22 cellular contexts compared by ENCODE assay signal in the genomic region with DNA sequence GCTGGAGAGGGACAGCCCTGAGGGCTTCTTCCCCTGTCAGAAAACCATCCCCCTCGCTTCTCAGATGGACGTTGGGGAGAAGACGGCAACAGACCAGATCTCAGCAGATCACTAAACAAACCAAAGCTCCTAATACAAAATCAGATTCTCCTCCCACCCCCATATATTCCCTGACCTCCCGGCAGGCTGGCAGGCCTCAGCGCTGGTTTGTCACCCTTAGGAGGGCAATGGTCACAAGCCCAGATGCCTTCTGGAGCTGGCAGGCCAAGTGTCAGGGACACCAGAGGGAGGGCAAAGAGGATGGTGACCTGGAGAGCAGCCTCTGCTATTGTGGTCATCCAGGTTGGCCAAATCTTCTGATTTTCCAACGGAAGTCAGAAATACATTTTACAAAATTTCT. TPM values are rescaled to one million over a fixed set of nuclear protein-coding genes. Genes with fewer than 3 reads are reported as not detected.
A peak's percentile ranks its signal among the peaks of the same experiment; 100 is the strongest.
DNase-seq lines count a peak whose midpoint lies in the region; ATAC-seq and TF ChIP-seq lines count a peak whose summit lies in the region.
"Had no signal": no experiment of that assay in that cellular context is flagged by ENCODE, and none has a peak within 500 bp of the region (broad histone marks: within the 10 kb centered on the region; RNA-seq: fewer than 3 reads in every experiment).

No MANE protein-coding gene starts in this region.

- H3K27me3 ChIP-seq in BLaER1 (no peaks in the 10 kb centered on the region), endodermal cell (ENCODE audit: control insufficient read depth, insufficient read depth, low read length, poor library complexity, severe bottlenecking) (no peaks in the 10 kb centered on the region), neural progenitor cell (no peaks in the 10 kb centered on the region), subcutaneous abdominal adipose tissue (ENCODE audit: control insufficient read depth in 5 of 5, insufficient read depth in 4 of 5, low read length in 5 of 5) (peaks cover 0 to 5% (median 0%) of the 10 kb centered on the region in 5 donors)

- DNase-seq in endodermal cell, result no peak
- no peak for DNase-seq in neural progenitor cell (ENCODE audit: low spot score)
- no peak for DNase-seq in Kasumi-1 (lab: John Stamatoyannopoulos, UW)
- DNase-seq: 8988T; GF-D8; NCI-H1105; NCI-H2029 treated with DMSO at 0.1 percent for 48 hours; NCI-H226; NCI-H510A treated with DMSO at 0.1 percent for 48 hours; NCI-H748 treated with DMSO at 0.1 percent for 48 hours; NK-92 treated with Interleukin-12 subunit alpha and Interleukin-12 subunit beta, amount 100 ng/mL, for 24 hours; SHP77 treated with DMSO at 0.1 percent for 48 hours had no signal

- H3K36me3 ChIP-seq in BLaER1, result no peaks in the 10 kb centered on the region
- H3K36me3 ChIP-seq in endodermal cell (ENCODE audit: control insufficient read depth, insufficient read depth, low read length), result no peaks in the 10 kb centered on the region
- H3K36me3 ChIP-seq in neural progenitor cell, result no peaks in the 10 kb centered on the region
- H3K36me3 ChIP-seq in subcutaneous abdominal adipose tissue (ENCODE audit: control insufficient read depth in 5 of 5, insufficient read depth in 5 of 5, low read length in 5 of 5), result no peaks in the 10 kb centered on the region

- H3K9me3 Mint-ChIP-seq in endodermal cell (no peaks in the 10 kb centered on the region), neural progenitor cell (no peaks in the 10 kb centered on the region)

- no peaks in the 10 kb centered on the region for H3K79me2 ChIP-seq in neural progenitor cell (ENCODE audit: low read depth)

- WGBS in endodermal cell (ENCODE audit: insufficient coverage in 1 of 2, insufficient read length in 1 of 2), 2 experiments, result 83 to 90% methylated on average over 1 to 6 of the region's 6 CpGs

- H3F3A ChIP-seq in neural progenitor cell (ENCODE audit: low read depth), result no peaks in the 10 kb centered on the region

- no peaks in the 10 kb centered on the region for H3K9me3 ChIP-seq in BLaER1
- H3K9me3 ChIP-seq in endodermal cell (ENCODE audit: control insufficient read depth, low read length), result no peaks in the 10 kb centered on the region
- no peaks in the 10 kb centered on the region for H3K9me3 ChIP-seq in neural progenitor cell (ENCODE audit: low read depth)
- H3K9me3 ChIP-seq in subcutaneous abdominal adipose tissue (ENCODE audit: control insufficient read depth in 5 of 5, low read length in 5 of 5), result no peaks in the 10 kb centered on the region

- H3K9ac ChIP-seq in BLaER1 (0 out of 2 replicates have a peak overlapping the region, but pooled peaks have one; percentile 41), endodermal cell (ENCODE audit: extremely low read depth, low read length, poor library complexity, severe bottlenecking) (no peak overlapping the region), neural progenitor cell (no peak overlapping the region), subcutaneous abdominal adipose tissue (ENCODE audit: low read length in 5 of 5) (peak overlapping the region in 2 of 5 donors; percentile 14 to 16)
- H3K9ac ChIP-seq: KMS-11 had no signal

- H3K27me3 Mint-ChIP-seq in endodermal cell (ENCODE audit: insufficient read depth) (no peaks in the 10 kb centered on the region), neural progenitor cell (ENCODE audit: insufficient read depth, low read depth) (no peaks in the 10 kb centered on the region)

- H3K36me3 Mint-ChIP-seq in endodermal cell (ENCODE audit: low read depth) (no peaks in the 10 kb centered on the region), neural progenitor cell (no peaks in the 10 kb centered on the region)

- H2AFZ ChIP-seq in neural progenitor cell (replicated peaks), result peak overlapping the region; percentile 93

- no peak overlapping the region for H3K4me3 ChIP-seq in BLaER1
- no peak overlapping the region for H3K4me3 ChIP-seq in endodermal cell (ENCODE audit: low read length)
- no peak overlapping the region for H3K4me3 ChIP-seq in neural progenitor cell
- H3K4me3 ChIP-seq in subcutaneous abdominal adipose tissue (ENCODE audit: low read depth in 1 of 5, low read length in 5 of 5), result peak overlapping the region in 3 of 5 donors; percentile 17 to 39 (median 29)
- H3K4me3 ChIP-seq: SK-N-MC had no signal

- H3K27ac ChIP-seq in BLaER1, result peak overlapping the region; percentile 35; the same call in 1 of the 2 replicates
- H3K27ac ChIP-seq in endodermal cell (ENCODE audit: low read depth, low read length), result no peak overlapping the region
- H3K27ac ChIP-seq in neural progenitor cell, result no peak overlapping the region
- no peak overlapping the region for H3K27ac ChIP-seq in subcutaneous abdominal adipose tissue (ENCODE audit: low read depth, low read length)
- H3K27ac ChIP-seq: C4-2B, KMS-11, RWPE1, SK-N-MC had no signal

- peaks cover 13% of the 10 kb centered on the region for H3K4me1 Mint-ChIP-seq in endodermal cell
- peaks cover 21% of the 10 kb centered on the region for H3K4me1 Mint-ChIP-seq in neural progenitor cell

- peaks cover 21% of the 10 kb centered on the region for H3K4me1 ChIP-seq in BLaER1
- peaks cover 6% of the 10 kb centered on the region for H3K4me1 ChIP-seq in endodermal cell (ENCODE audit: control insufficient read depth, insufficient read depth, low read length)
- H3K4me1 ChIP-seq in neural progenitor cell, result peaks cover 10% of the 10 kb centered on the region
- peaks cover 0 to 15% (median 0%) of the 10 kb centered on the region in 5 donors for H3K4me1 ChIP-seq in subcutaneous abdominal adipose tissue (ENCODE audit: control insufficient read depth in 5 of 5, insufficient read depth in 5 of 5, low read length in 5 of 5)

- H3K4me2 ChIP-seq in BLaER1 (peak overlapping the region; percentile 80), neural progenitor cell (no peak overlapping the region)
- H3K4me2 ChIP-seq: KMS-11 had no signal

- ATAC-seq in HG03442 (IDR thresholded peaks at IDR 0.05; ENCODE audit: unreplicated experiment) (no peak), HG03571 (IDR thresholded peaks at IDR 0.05; ENCODE audit: unreplicated experiment) (no peak), HG02870 (IDR thresholded peaks at IDR 0.05; ENCODE audit: unreplicated experiment) (no peak)

- H4K20me1 ChIP-seq in BLaER1, result no peaks in the 10 kb centered on the region
- no peaks in the 10 kb centered on the region for H4K20me1 ChIP-seq in neural progenitor cell (ENCODE audit: low read depth)

- H3K27ac Mint-ChIP-seq in endodermal cell (peak overlapping the region; percentile 81), neural progenitor cell (no peak overlapping the region)

- no peak for TF ChIP-seq CTCF in endodermal cell (conservative IDR thresholded peaks at IDR 0.05)
- no peak for TF ChIP-seq CTCF in neural progenitor cell (IDR thresholded peaks at IDR 0.05)

- no peak overlapping the region for H3K4me3 Mint-ChIP-seq in endodermal cell
- no peak overlapping the region for H3K4me3 Mint-ChIP-seq in neural progenitor cell

RNA-seq across cellular contexts. Expression of gene KCNA10, which starts 10.4 kb away (rescaled TPM):
- total RNA-seq in endodermal cell (not detected), neural progenitor cell (ENCODE audit: low replicate concordance) (not detected in 2 replicates)
- not detected for polyA plus RNA-seq in endodermal cell (2013, experiment 1 of 2)
- polyA plus RNA-seq in endodermal cell (2013, experiment 2 of 2), result not detected
- total RNA-seq: H7 had no signal

RNA-seq across cellular contexts. Expression of gene PROK1, which starts 57.6 kb away (rescaled TPM):
- under 1 TPM in 1 of 2 donors, not detected in 1; 0.20 TPM for total RNA-seq in endodermal cell
- polyA plus RNA-seq in endodermal cell (2013, experiment 1 of 2), result not detected
- not detected for polyA plus RNA-seq in endodermal cell (2013, experiment 2 of 2)
- total RNA-seq in neural progenitor cell (ENCODE audit: low replicate concordance), result 0.12 TPM in 1 of 2 replicates, not detected in the other
- total RNA-seq: H7 had no signal

Comparison
In these comparisons a context has a peak if more than half of its experiments do, and no peak if none do; other contexts are left out.
1. H3K4me3 ChIP-seq: peak in subcutaneous abdominal adipose tissue (3 of 5); none in BLaER1 (single experiment), endodermal cell (single experiment) and neural progenitor cell (single experiment).